14 cellular contexts compared by ENCODE assay signal in genomic region chr18:2087877-2088673, GRCh38.
DNase-seq lines count a peak whose midpoint lies in the region; ATAC-seq and TF ChIP-seq lines count a peak whose summit lies in the region.
"Had no signal": no experiment of that assay in that cellular context is flagged by ENCODE, and none has a peak within 500 bp of the region (broad histone marks: within the 10 kb centered on the region; RNA-seq: fewer than 3 reads in every experiment).

No MANE protein-coding gene starts in this region.

- no peak for TF ChIP-seq CTCF in neutrophil (IDR thresholded peaks at IDR 0.05)

- ATAC-seq in GM18909 (IDR thresholded peaks at IDR 0.05; ENCODE audit: poor library complexity, unreplicated experiment) (no peak), HG03095 (IDR thresholded peaks at IDR 0.05; ENCODE audit: unreplicated experiment) (no peak)

- DNase-seq in DMS 273 (lab: John Stamatoyannopoulos, UW; ENCODE audit: unreplicated experiment) (peak; percentile 85), NOMO-1 (lab: John Stamatoyannopoulos, UW; ENCODE audit: unreplicated experiment in 2 of 2) (peak; percentile 19 to 37), fibroblast of gingiva (ENCODE audit: low read depth) (peak; percentile 37), substantia nigra (lab: John Stamatoyannopoulos, UW) (no peak), Karpas-422 (no peak)
- DNase-seq: activated CD4-positive, alpha-beta T cell treated with anti-CD3 and anti-CD28 coated beads for 4 hours; BE2C; DMS79; KG1; NCI-H2081; stimulated activated CD4-positive, alpha-beta T cell treated with anti-CD3 and anti-CD28 coated beads, Interleukin-4, amount 100 ng/mL, for 1 hour had no signal

- H3K4me1 ChIP-seq in neutrophil (ENCODE audit: control insufficient read depth in 1 of 2, insufficient read depth in 1 of 2, low read depth in 1 of 2, low read length in 1 of 2) (peaks cover 19 to 26% of the 10 kb centered on the region in 2 experiments), Karpas-422 (ENCODE audit: low read length) (no peaks in the 10 kb centered on the region)
- H3K4me1 ChIP-seq: BE2C had no signal

- no peaks in the 10 kb centered on the region for H3K79me2 ChIP-seq in Karpas-422 (ENCODE audit: low read length)

- H3K36me3 ChIP-seq in neutrophil (no peaks in the 10 kb centered on the region), Karpas-422 (ENCODE audit: insufficient read depth, low read length) (no peaks in the 10 kb centered on the region)
- H3K36me3 ChIP-seq: BE2C had no signal

- H2AFZ ChIP-seq in Karpas-422 (ENCODE audit: low read length), result no peak overlapping the region

- H3K9ac ChIP-seq in Karpas-422 (ENCODE audit: low read length), result no peak overlapping the region

- no peak overlapping the region for H3K4me2 ChIP-seq in Karpas-422 (ENCODE audit: low read depth, low read length, poor library complexity, severe bottlenecking)

- H4K20me1 ChIP-seq in Karpas-422 (ENCODE audit: insufficient read depth, low read depth, low read length), result no peaks in the 10 kb centered on the region

- no peak overlapping the region for H3K4me3 ChIP-seq in neutrophil (ENCODE audit: low read depth in 1 of 2, low read length in 1 of 2)
- H3K4me3 ChIP-seq in Karpas-422 (ENCODE audit: low read length), result no peak overlapping the region

- H3K27me3 ChIP-seq in neutrophil (no peaks in the 10 kb centered on the region), Karpas-422 (ENCODE audit: low read length) (no peaks in the 10 kb centered on the region)
- H3K27me3 ChIP-seq: BE2C had no signal

- H3K27ac ChIP-seq in neutrophil (peak overlapping the region; percentile 64), substantia nigra (ENCODE audit: low read depth, low read length, poor library complexity, severe bottlenecking) (no peak overlapping the region), Karpas-422 (ENCODE audit: low read length) (no peak overlapping the region)

- no peaks in the 10 kb centered on the region for H3K9me2 ChIP-seq in Karpas-422 (replicated peaks; ENCODE audit: insufficient read depth, low read length)

- H3K9me3 ChIP-seq in neutrophil, result no peaks in the 10 kb centered on the region
- no peaks in the 10 kb centered on the region for H3K9me3 ChIP-seq in Karpas-422 (ENCODE audit: low read length)
- H3K9me3 ChIP-seq: BE2C had no signal

Comparison
In these comparisons a context has a peak if more than half of its experiments do, and no peak if none do; other contexts are left out.
1. DNase-seq: peak in DMS 273 (single experiment), NOMO-1 (2 of 2) and fibroblast of gingiva (single experiment); none in substantia nigra (0 of 49) and Karpas-422 (single experiment).